ENCODE assay signal across 15 cellular contexts in the genomic region with DNA sequence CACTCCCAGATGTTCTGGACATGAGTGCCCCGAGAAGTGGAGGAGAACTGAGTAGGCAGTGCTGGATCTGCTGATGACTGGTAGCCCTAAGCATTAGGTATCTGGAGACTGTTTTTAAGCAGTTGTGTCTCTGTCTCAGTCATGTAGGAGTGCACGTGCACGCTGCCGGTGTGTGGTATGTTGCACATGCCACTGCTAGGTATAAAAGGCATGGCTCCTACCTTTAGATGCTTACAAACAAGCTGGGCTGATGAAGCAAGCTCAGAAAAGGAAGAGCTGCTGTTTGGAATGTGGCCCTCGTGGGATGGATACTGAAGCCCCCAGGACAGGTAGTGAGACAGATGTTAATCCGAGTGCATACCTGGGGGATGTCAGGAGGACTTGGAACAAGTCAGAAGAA. TPM values are rescaled to one million over a fixed set of nuclear protein-coding genes. Genes with fewer than 3 reads are reported as not detected.
A peak's percentile ranks its signal among the peaks of the same experiment; 100 is the strongest.
DNase-seq lines count a peak whose midpoint lies in the region; TF ChIP-seq lines count a peak whose summit lies in the region.
"Had no signal": no experiment of that assay in that cellular context is flagged by ENCODE, and none has a peak within 500 bp of the region (broad histone marks: within the 10 kb centered on the region; RNA-seq: fewer than 3 reads in every experiment).

No MANE protein-coding gene starts in this region.

- DNase-seq in CD14-positive monocyte (ENCODE audit: low spot score) (no peak), RWPE1 (ENCODE audit: low spot score) (no peak), osteocyte (ENCODE audit: extremely low spot score, unreplicated experiment) (peak; percentile 42), H7 (no peak), hepatocyte (ENCODE audit: low spot score) (no peak), SK-N-DZ (ENCODE audit: low spot score) (no peak)
- DNase-seq: C1 segment of cervical spinal cord; Caco-2; CD4-positive, alpha-beta T cell; DMS153; DMS79; GDM1; HFFc6 had no signal

- H3K4me2 ChIP-seq in hepatocyte: no peak overlapping the region
- H3K4me2 ChIP-seq: GM23338 had no signal

- peaks cover 0 to 1% (median 0%) of the 10 kb centered on the region in 3 donors for H3K27me3 Mint-ChIP-seq in CD14-positive monocyte (ENCODE audit: low read depth in 3 of 3)
- H3K27me3 Mint-ChIP-seq in osteocyte (ENCODE audit: unreplicated experiment): no peaks in the 10 kb centered on the region
- H3K27me3 Mint-ChIP-seq: B cell; CD4-positive, alpha-beta T cell had no signal

- H3K9me2 ChIP-seq in hepatocyte (replicated peaks; ENCODE audit: insufficient read depth): no peaks in the 10 kb centered on the region

- CTCF ChIA-PET in RWPE1 (lab: Yijun Ruan, JAX): no interaction called here

- no peaks in the 10 kb centered on the region for H3K4me1 ChIP-seq in hepatocyte (ENCODE audit: insufficient read depth)
- H3K4me1 ChIP-seq: Caco-2 had no signal

- no peak overlapping the region for H2AFZ ChIP-seq in hepatocyte
- H2AFZ ChIP-seq: GM23338 had no signal

- H3K4me1 Mint-ChIP-seq in CD14-positive monocyte (peaks cover 18% of the 10 kb centered on the region), osteocyte (ENCODE audit: unreplicated experiment) (peaks cover 20% of the 10 kb centered on the region)
- H3K4me1 Mint-ChIP-seq: B cell, GM23338 had no signal

- no peak overlapping the region for H3K4me3 ChIP-seq in H7 (ENCODE audit: insufficient read depth, low read depth, low read length)
- no peak overlapping the region for H3K4me3 ChIP-seq in hepatocyte
- H3K4me3 ChIP-seq: GM23338 had no signal

- H3K36me3 Mint-ChIP-seq in CD14-positive monocyte: peaks cover 97% of the 10 kb centered on the region in 2 donors
- peaks cover 47% of the 10 kb centered on the region for H3K36me3 Mint-ChIP-seq in osteocyte (ENCODE audit: unreplicated experiment)

- H3K36me3 ChIP-seq in H7 (replicated peaks; ENCODE audit: control insufficient read depth, insufficient read depth, low read length) (peaks cover 58% of the 10 kb centered on the region), hepatocyte (replicated peaks; ENCODE audit: insufficient read depth, low read depth) (no peaks in the 10 kb centered on the region)

- POLR2A ChIA-PET in RWPE1 (lab: Yijun Ruan, JAX; ENCODE audit: low non-redundant PET): no interaction called here

- H3K9me3 ChIP-seq in hepatocyte (ENCODE audit: low read depth): no peaks in the 10 kb centered on the region
- H3K9me3 ChIP-seq: Caco-2 had no signal

- H3K9me3 Mint-ChIP-seq in CD14-positive monocyte: no peaks in the 10 kb centered on the region
- H3K9me3 Mint-ChIP-seq in osteocyte (ENCODE audit: unreplicated experiment): no peaks in the 10 kb centered on the region
- H3K9me3 Mint-ChIP-seq: CD4-positive, alpha-beta T cell; GM23338 had no signal

- no peak for TF ChIP-seq CTCF in CD14-positive monocyte (IDR thresholded peaks at IDR 0.05)
- TF ChIP-seq CTCF in RWPE1 (conservative IDR thresholded peaks at IDR 0.05; ENCODE audit: low read depth): no peak
- TF ChIP-seq CTCF in osteocyte (IDR thresholded peaks at IDR 0.05): no peak
- TF ChIP-seq CTCF in hepatocyte (IDR thresholded peaks at IDR 0.05; ENCODE audit: poor library complexity): no peak

- H3K27ac ChIP-seq in RWPE1 (peak overlapping the region; percentile 5; the same call in 1 of the 2 replicates), hepatocyte (no peak overlapping the region)

- H3K27me3 ChIP-seq in H7 (ENCODE audit: control insufficient read depth, insufficient read depth, low read length): no peaks in the 10 kb centered on the region
- H3K27me3 ChIP-seq in hepatocyte: no peaks in the 10 kb centered on the region

- no peak overlapping the region for H3K4me3 Mint-ChIP-seq in CD14-positive monocyte
- H3K4me3 Mint-ChIP-seq in osteocyte (ENCODE audit: unreplicated experiment): no peak overlapping the region
- H3K4me3 Mint-ChIP-seq: B cell; CD4-positive, alpha-beta T cell; GM23338; HFFc6 had no signal

- intact Hi-C loops in CD14-positive monocyte (cut with micrococcal nuclease): no loop called here

- H3K27ac Mint-ChIP-seq in CD14-positive monocyte (peak overlapping the region in 5 of 7 donors; percentile 42 to 81 (median 62)), osteocyte (ENCODE audit: unreplicated experiment) (no peak overlapping the region)
- H3K27ac Mint-ChIP-seq: B cell; CD4-positive, alpha-beta T cell; GM23338; HFFc6 had no signal

- no peaks in the 10 kb centered on the region for H4K20me1 ChIP-seq in hepatocyte (ENCODE audit: insufficient read depth, poor library complexity, severe bottlenecking)

- no peaks in the 10 kb centered on the region for H3K79me2 ChIP-seq in hepatocyte

- WGBS in hepatocyte (ENCODE audit: low lambda C conversion rate, missing lambda C conversion rate): 96% methylated on average over 6 of the region's 6 CpGs

RNA-seq across cellular contexts. Expression of gene HK2, which starts 49.1 kb away (rescaled TPM):
- polyA plus RNA-seq in CD14-positive monocyte (10 to 100 TPM; 20.3 to 29.8 TPM), hepatocyte (21.1 and 25.4 TPM in 2 replicates)
- total RNA-seq in osteocyte (13.8 and 14.1 TPM in 2 replicates), hepatocyte (25.6 and 37.3 TPM in 2 replicates)
- 10.7 and 16.2 TPM in 2 replicates for total RNA-seq in H7 (2014; rRNA removed; shearing (Covaris generic))
- 11.6 and 14.0 TPM in 2 replicates for polyA plus RNA-seq in SK-N-DZ (2014; cell fraction: cytosol; rRNA removed)
- polyA plus RNA-seq in SK-N-DZ (2014; cell fraction: nucleus; rRNA removed): 11.3 and 24.0 TPM in 2 replicates
